7 cellular contexts compared by ENCODE assay signal in the genomic region with DNA sequence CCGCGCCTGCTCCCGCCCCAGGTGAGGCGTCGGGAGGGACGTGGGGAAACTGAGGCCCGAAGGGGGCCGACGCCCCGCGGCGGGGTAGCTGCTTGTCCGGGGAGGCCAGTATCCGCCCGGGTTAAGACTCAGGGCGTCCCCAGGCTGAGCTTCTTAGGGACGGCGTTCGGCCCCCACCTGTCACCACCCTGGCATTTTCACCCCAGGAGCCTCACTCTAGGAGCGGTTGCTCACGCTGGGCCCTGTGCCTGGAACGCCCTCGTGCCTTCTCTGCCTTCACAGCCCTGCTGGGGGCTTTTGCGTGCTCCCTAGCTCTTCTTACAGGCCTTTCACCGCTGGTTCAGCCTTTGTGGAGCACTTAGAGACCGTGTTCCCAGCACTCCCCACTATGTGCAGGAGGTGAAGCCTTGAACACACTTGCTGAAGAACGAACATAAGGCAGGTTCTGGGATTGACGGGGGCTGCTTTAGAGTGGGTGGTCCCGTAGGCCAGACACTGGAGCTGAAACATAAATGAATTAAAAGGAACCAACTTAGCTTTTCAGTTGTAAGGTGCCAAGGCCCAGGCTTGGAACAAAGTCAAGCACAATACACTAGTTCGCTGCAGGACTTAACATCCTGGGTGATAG. TPM values are rescaled to one million over a fixed set of nuclear protein-coding genes. Genes with fewer than 3 reads are reported as not detected.
A peak's percentile ranks its signal among the peaks of the same experiment; 100 is the strongest.
DNase-seq lines count a peak whose midpoint lies in the region; ATAC-seq lines count a peak whose summit lies in the region.

No MANE protein-coding gene starts in this region.

- no peaks in the 10 kb centered on the region for H3K27me3 Mint-ChIP-seq in activated naive CD4-positive, alpha-beta T cell treated with anti-CD3 and anti-CD28 coated beads for 36 hours (ENCODE audit: low read depth)

- H3K4me3 Mint-ChIP-seq in activated naive CD4-positive, alpha-beta T cell treated with anti-CD3 and anti-CD28 coated beads for 36 hours = peak overlapping the region; percentile 88

- CTCF ChIA-PET in activated naive CD4-positive, alpha-beta T cell treated with anti-CD3 and anti-CD28 coated beads for 36 hours (lab: Charles Lee) = interaction anchor here (0.6 to 1.4 kb wide), 8 partner anchors 15 to 359 kb away, joined by 3 to 4 read pairs (median 3); no protein-coding TSS in a partner anchor

- DNase-seq in OCI-M1 (lab: John Stamatoyannopoulos, UW) (peak; percentile 37), germinal center (ENCODE audit: low spot score) (peak; percentile 60), occipital lobe (lab: John Stamatoyannopoulos, UW) (peak; percentile 28), hippocampal formation (lab: John Stamatoyannopoulos, UW) (no peak)
- peak; percentile 31 for DNase-seq in activated naive CD4-positive, alpha-beta T cell treated with anti-CD3 and anti-CD28 coated beads for 36 hours

- peak; percentile 23 for ATAC-seq in GM18511 (IDR thresholded peaks at IDR 0.05; ENCODE audit: unreplicated experiment)
- peak; percentile 18 for ATAC-seq in HG02884 (IDR thresholded peaks at IDR 0.05; ENCODE audit: unreplicated experiment)

- no peaks in the 10 kb centered on the region for H3K9me3 Mint-ChIP-seq in activated naive CD4-positive, alpha-beta T cell treated with anti-CD3 and anti-CD28 coated beads for 36 hours

- H3K4me1 Mint-ChIP-seq in activated naive CD4-positive, alpha-beta T cell treated with anti-CD3 and anti-CD28 coated beads for 36 hours (ENCODE audit: low read depth) = peaks cover 49% of the 10 kb centered on the region

- intact Hi-C loops in activated naive CD4-positive, alpha-beta T cell treated with anti-CD3 and anti-CD28 coated beads for 36 hours (cut with micrococcal nuclease) = no loop called here

- peaks cover 2% of the 10 kb centered on the region for H3K36me3 Mint-ChIP-seq in activated naive CD4-positive, alpha-beta T cell treated with anti-CD3 and anti-CD28 coated beads for 36 hours (ENCODE audit: low read depth)

- peak overlapping the region; percentile 81 for H3K27ac Mint-ChIP-seq in activated naive CD4-positive, alpha-beta T cell treated with anti-CD3 and anti-CD28 coated beads for 36 hours

RNA-seq across cellular contexts. Expression of gene ZNF839, which starts 0.6 kb away (rescaled TPM):
- 10 to 100 TPM; 10.2 to 10.6 TPM for total RNA-seq in activated naive CD4-positive, alpha-beta T cell treated with anti-CD3 and anti-CD28 coated beads for 36 hours
- 12.6 TPM for total RNA-seq in occipital lobe

RNA-seq across cellular contexts. Expression of gene MOK, which starts 15.2 kb away (rescaled TPM):
- total RNA-seq in activated naive CD4-positive, alpha-beta T cell treated with anti-CD3 and anti-CD28 coated beads for 36 hours = 1 to 10 TPM; 1.6 TPM
- 28.1 TPM for total RNA-seq in occipital lobe

RNA-seq across cellular contexts. Expression of gene CINP, which starts 42.5 kb away (rescaled TPM):
- total RNA-seq in activated naive CD4-positive, alpha-beta T cell treated with anti-CD3 and anti-CD28 coated beads for 36 hours = 10 to 100 TPM; 45.3 to 46.2 TPM
- 23.1 TPM for total RNA-seq in occipital lobe

RNA-seq across cellular contexts. Expression of gene TECPR2, which starts 42.6 kb away (rescaled TPM):
- total RNA-seq in activated naive CD4-positive, alpha-beta T cell treated with anti-CD3 and anti-CD28 coated beads for 36 hours = 1 to 10 TPM; 2.3 to 3.6 TPM
- 15.9 TPM for total RNA-seq in occipital lobe

Comparison
In these comparisons a context has a peak if more than half of its experiments do, and no peak if none do; other contexts are left out.
1. DNase-seq: peak in OCI-M1 (single experiment), activated naive CD4-positive, alpha-beta T cell treated with anti-CD3 and anti-CD28 coated beads for 36 hours (single experiment), germinal center (single experiment) and occipital lobe (single experiment); none in hippocampal formation (0 of 2).
2. RNA of gene MOK, which starts 15.2 kb away (total RNA-seq): 28.1 TPM in occipital lobe (single experiment); 1.6 TPM in activated naive CD4-positive, alpha-beta T cell treated with anti-CD3 and anti-CD28 coated beads for 36 hours; every median in the first group is over 10 times any median in the second.